ENCODE assay signal across 1 cellular context in the genomic region with DNA sequence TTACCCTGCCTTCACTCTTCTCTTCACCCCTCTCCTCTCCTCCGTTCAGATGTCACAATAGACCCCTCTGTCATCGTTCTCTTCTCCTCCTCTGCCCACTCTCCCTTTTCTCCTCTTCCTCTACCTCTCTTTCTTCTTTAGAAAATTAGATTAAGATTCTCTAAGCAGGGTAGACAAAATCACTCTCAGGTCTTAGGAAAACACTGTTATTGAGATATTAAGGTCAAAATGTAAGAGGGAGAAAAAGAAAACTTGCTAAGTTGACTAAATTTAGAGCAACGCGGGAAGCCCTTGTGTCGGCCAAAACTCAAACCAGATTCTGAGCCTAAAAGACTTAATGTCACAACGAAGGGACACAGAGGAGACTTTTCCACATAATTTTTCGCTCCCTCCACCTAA.
TF ChIP-seq lines count a peak whose summit lies in the region.

No MANE protein-coding gene starts in this region.

TF ChIP-seq in GM12878, 131 proteins besides CTCF, POLR2A, EP300 and RAD21 (continued from another document):
- TF ChIP-seq, protein P1, sequence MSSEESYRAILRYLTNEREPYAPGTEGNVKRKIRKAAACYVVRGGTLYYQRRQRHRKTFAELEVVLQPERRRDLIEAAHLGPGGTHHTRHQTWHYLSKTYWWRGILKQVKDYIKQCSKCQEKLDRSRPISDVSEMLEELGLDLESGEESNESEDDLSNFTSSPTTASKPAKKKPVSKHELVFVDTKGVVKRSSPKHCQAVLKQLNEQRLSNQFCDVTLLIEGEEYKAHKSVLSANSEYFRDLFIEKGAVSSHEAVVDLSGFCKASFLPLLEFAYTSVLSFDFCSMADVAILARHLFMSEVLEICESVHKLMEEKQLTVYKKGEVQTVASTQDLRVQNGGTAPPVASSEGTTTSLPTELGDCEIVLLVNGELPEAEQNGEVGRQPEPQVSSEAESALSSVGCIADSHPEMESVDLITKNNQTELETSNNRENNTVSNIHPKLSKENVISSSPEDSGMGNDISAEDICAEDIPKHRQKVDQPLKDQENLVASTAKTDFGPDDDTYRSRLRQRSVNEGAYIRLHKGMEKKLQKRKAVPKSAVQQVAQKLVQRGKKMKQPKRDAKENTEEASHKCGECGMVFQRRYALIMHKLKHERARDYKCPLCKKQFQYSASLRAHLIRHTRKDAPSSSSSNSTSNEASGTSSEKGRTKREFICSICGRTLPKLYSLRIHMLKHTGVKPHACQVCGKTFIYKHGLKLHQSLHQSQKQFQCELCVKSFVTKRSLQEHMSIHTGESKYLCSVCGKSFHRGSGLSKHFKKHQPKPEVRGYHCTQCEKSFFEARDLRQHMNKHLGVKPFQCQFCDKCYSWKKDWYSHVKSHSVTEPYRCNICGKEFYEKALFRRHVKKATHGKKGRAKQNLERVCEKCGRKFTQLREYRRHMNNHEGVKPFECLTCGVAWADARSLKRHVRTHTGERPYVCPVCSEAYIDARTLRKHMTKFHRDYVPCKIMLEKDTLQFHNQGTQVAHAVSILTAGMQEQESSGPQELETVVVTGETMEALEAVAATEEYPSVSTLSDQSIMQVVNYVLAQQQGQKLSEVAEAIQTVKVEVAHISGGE (CRISPR knock-in tag; IDR thresholded peaks at IDR 0.05), result no peak
- TF ChIP-seq ZNF384 (IDR thresholded peaks at IDR 0.05; ENCODE audit: borderline replicate concordance, low read depth, low read length) (no peak), SRF (IDR thresholded peaks at IDR 0.05; ENCODE audit: low read depth in 2 of 2, low read length in 2 of 2) (no peak), ATF7 (IDR thresholded peaks at IDR 0.05; ENCODE audit: low read depth) (no peak), CBX3 (IDR thresholded peaks at IDR 0.05; ENCODE audit: borderline replicate concordance, low read depth) (no peak), MYC (IDR thresholded peaks at IDR 0.05; ENCODE audit: insufficient read depth, insufficient read length, insufficient replicate concordance, low read length, severe bottlenecking) (no peak), BCL11A (IDR thresholded peaks at IDR 0.05; ENCODE audit: low read depth, low read length) (no peak), ZNF24 (IDR thresholded peaks at IDR 0.05) (no peak), MTA2 (IDR thresholded peaks at IDR 0.05; ENCODE audit: low read depth) (no peak), TAF1 (IDR thresholded peaks at IDR 0.05; ENCODE audit: borderline replicate concordance, low read depth, low read length) (no peak), HCFC1 (IDR thresholded peaks at IDR 0.05; ENCODE audit: low read length) (no peak), SUPT20H (IDR thresholded peaks at IDR 0.05; ENCODE audit: borderline replicate concordance, control insufficient read depth, low read depth, low read length) (no peak), REST (IDR thresholded peaks at IDR 0.05; ENCODE audit: low read depth, low read length) (no peak)
- TF ChIP-seq, protein P2, sequence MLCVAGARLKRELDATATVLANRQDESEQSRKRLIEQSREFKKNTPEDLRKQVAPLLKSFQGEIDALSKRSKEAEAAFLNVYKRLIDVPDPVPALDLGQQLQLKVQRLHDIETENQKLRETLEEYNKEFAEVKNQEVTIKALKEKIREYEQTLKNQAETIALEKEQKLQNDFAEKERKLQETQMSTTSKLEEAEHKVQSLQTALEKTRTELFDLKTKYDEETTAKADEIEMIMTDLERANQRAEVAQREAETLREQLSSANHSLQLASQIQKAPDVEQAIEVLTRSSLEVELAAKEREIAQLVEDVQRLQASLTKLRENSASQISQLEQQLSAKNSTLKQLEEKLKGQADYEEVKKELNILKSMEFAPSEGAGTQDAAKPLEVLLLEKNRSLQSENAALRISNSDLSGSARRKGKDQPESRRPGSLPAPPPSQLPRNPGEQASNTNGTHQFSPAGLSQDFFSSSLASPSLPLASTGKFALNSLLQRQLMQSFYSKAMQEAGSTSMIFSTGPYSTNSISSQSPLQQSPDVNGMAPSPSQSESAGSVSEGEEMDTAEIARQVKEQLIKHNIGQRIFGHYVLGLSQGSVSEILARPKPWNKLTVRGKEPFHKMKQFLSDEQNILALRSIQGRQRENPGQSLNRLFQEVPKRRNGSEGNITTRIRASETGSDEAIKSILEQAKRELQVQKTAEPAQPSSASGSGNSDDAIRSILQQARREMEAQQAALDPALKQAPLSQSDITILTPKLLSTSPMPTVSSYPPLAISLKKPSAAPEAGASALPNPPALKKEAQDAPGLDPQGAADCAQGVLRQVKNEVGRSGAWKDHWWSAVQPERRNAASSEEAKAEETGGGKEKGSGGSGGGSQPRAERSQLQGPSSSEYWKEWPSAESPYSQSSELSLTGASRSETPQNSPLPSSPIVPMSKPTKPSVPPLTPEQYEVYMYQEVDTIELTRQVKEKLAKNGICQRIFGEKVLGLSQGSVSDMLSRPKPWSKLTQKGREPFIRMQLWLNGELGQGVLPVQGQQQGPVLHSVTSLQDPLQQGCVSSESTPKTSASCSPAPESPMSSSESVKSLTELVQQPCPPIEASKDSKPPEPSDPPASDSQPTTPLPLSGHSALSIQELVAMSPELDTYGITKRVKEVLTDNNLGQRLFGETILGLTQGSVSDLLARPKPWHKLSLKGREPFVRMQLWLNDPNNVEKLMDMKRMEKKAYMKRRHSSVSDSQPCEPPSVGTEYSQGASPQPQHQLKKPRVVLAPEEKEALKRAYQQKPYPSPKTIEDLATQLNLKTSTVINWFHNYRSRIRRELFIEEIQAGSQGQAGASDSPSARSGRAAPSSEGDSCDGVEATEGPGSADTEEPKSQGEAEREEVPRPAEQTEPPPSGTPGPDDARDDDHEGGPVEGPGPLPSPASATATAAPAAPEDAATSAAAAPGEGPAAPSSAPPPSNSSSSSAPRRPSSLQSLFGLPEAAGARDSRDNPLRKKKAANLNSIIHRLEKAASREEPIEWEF (IDR thresholded peaks at IDR 0.05; ENCODE audit: insufficient replicate concordance, low read depth, low read length), result no peak
- TF ChIP-seq, protein P3, sequence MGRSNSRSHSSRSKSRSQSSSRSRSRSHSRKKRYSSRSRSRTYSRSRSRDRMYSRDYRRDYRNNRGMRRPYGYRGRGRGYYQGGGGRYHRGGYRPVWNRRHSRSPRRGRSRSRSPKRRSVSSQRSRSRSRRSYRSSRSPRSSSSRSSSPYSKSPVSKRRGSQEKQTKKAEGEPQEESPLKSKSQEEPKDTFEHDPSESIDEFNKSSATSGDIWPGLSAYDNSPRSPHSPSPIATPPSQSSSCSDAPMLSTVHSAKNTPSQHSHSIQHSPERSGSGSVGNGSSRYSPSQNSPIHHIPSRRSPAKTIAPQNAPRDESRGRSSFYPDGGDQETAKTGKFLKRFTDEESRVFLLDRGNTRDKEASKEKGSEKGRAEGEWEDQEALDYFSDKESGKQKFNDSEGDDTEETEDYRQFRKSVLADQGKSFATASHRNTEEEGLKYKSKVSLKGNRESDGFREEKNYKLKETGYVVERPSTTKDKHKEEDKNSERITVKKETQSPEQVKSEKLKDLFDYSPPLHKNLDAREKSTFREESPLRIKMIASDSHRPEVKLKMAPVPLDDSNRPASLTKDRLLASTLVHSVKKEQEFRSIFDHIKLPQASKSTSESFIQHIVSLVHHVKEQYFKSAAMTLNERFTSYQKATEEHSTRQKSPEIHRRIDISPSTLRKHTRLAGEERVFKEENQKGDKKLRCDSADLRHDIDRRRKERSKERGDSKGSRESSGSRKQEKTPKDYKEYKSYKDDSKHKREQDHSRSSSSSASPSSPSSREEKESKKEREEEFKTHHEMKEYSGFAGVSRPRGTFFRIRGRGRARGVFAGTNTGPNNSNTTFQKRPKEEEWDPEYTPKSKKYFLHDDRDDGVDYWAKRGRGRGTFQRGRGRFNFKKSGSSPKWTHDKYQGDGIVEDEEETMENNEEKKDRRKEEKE (IDR thresholded peaks at IDR 0.05), result no peak
- TF ChIP-seq, protein P4, sequence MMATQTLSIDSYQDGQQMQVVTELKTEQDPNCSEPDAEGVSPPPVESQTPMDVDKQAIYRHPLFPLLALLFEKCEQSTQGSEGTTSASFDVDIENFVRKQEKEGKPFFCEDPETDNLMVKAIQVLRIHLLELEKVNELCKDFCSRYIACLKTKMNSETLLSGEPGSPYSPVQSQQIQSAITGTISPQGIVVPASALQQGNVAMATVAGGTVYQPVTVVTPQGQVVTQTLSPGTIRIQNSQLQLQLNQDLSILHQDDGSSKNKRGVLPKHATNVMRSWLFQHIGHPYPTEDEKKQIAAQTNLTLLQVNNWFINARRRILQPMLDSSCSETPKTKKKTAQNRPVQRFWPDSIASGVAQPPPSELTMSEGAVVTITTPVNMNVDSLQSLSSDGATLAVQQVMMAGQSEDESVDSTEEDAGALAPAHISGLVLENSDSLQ (IDR thresholded peaks at IDR 0.05), result no peak
